ENCODE assay signal across 8 cellular contexts in the genomic region with DNA sequence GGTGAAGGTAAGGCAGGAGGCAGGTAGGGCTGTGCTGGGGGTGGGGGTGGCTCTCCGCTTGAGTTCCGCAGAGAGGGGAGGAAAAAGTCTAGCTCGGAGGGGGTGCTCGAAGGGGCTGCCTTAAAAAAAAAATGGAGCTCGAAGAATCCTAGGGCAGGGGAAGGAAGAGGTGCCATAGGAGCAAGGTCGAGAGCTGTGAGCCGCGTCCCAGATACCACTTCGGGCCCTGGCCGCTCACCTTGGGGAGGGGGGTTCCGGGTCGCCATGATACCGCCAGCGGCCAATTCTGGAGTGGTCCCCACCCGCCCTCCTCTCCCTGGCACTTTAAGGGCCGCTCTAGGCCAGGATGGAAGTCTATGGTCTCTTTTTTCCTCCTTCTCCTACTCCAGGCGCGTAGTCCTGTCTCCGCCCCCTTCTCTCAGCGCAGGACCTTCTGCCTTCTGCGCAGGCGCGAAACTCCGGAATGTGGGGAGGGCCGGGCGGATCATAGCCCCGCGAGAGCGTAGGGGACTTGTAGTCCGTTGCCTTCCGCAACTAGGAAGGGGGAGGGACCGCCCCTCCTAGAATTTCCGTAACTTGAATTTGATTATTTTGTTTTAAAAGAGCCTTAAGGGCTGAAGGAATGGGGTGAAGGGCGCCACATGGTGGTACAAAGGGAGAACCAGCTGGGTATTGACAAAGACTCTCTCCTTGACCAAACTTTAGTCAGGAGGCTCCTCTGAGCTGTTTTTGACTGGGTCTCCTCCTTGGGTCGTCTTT. TPM values are rescaled to one million over a fixed set of nuclear protein-coding genes. Genes with fewer than 3 reads are reported as not detected.
DNase-seq lines count a peak whose midpoint lies in the region; ATAC-seq, FAIRE-seq and TF ChIP-seq lines count a peak whose summit lies in the region.

A gene with protein sequence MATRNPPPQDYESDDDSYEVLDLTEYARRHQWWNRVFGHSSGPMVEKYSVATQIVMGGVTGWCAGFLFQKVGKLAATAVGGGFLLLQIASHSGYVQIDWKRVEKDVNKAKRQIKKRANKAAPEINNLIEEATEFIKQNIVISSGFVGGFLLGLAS (minus strand): TSS at position 293 of the 759 bp plus-strand sequence. CDS start 27 bp downstream, at position 266.

- TF ChIP-seq POLR2A in GM12892 (IDR thresholded peaks at IDR 0.05; ENCODE audit: low read depth, low read length) (peak; percentile 41; the same call in 1 of the 2 replicates), prostate gland (IDR thresholded peaks at IDR 0.05) (peak; percentile 61)

- H3K36me3 ChIP-seq in left ventricle myocardium inferior (peaks cover 5% of the 10 kb centered on the region), prostate gland (no peaks in the 10 kb centered on the region), urinary bladder (ENCODE audit: insufficient read depth) (no peaks in the 10 kb centered on the region)

- WGBS in prostate gland = under 1% methylated on average over 30 of the region's 35 CpGs
- under 1% methylated on average over 35 of the region's 35 CpGs for WGBS in urinary bladder

- peak; percentile 97 for FAIRE-seq in GM12892 (lab: Jason Lieb, UNC)

- intact Hi-C loops in left ventricle myocardium inferior (cut with micrococcal nuclease) (no loop called here), prostate gland (cut with DNase I) (no loop called here)

- peaks cover 15% of the 10 kb centered on the region for H3K4me1 Mint-ChIP-seq in T-helper 1 cell treated with Interleukin-12 subunit alpha and Interleukin-12 subunit beta and Interleukin-4 antibody, amounts not matched to agents 30 μg/mL and 1 μg/mL, for 36 hours (ENCODE audit: low read depth)

- DNase-seq in GM12892 (ENCODE audit: insufficient read length) = peak; percentile 65
- DNase-seq in NCI-H146 treated with DMSO at 0.1 percent for 48 hours (lab: John Stamatoyannopoulos, UW; ENCODE audit: unreplicated experiment) = peak; percentile 90
- peak; percentile 5 to 91 (median 77) for DNase-seq in amygdala (lab: John Stamatoyannopoulos, UW)
- DNase-seq in left ventricle myocardium inferior = peak; percentile 90
- DNase-seq in prostate gland (ENCODE audit: low spot score) = peak; percentile 80

- H3K27ac Mint-ChIP-seq in T-helper 1 cell treated with Interleukin-12 subunit alpha and Interleukin-12 subunit beta and Interleukin-4 antibody, amounts not matched to agents 30 μg/mL and 1 μg/mL, for 36 hours = peak within 1 kb of the TSS; percentile 94

- H3K27me3 ChIP-seq in left ventricle myocardium inferior (ENCODE audit: low read depth) = no peaks in the 10 kb centered on the region
- H3K27me3 ChIP-seq in prostate gland (replicated peaks; ENCODE audit: insufficient read depth) = no peaks in the 10 kb centered on the region

- H3K9me3 ChIP-seq in left ventricle myocardium inferior (replicated peaks) (no peaks in the 10 kb centered on the region), prostate gland (no peaks in the 10 kb centered on the region)

- peak within 1 kb of the TSS; percentile 75 for H3K4me3 ChIP-seq in left ventricle myocardium inferior
- peak within 1 kb of the TSS; percentile 44 to 45 for H3K4me3 ChIP-seq in prostate gland
- peak within 1 kb of the TSS; percentile 66 for H3K4me3 ChIP-seq in urinary bladder (ENCODE audit: low read depth, low read length)

- H3K27ac ChIP-seq in left ventricle myocardium inferior (replicated peaks) (peak within 1 kb of the TSS; percentile 84), prostate gland (peak within 1 kb of the TSS; percentile 70), urinary bladder (ENCODE audit: low read depth) (peak within 1 kb of the TSS; percentile 74)

- peaks cover 7% of the 10 kb centered on the region for H3K36me3 Mint-ChIP-seq in T-helper 1 cell treated with Interleukin-12 subunit alpha and Interleukin-12 subunit beta and Interleukin-4 antibody, amounts not matched to agents 30 μg/mL and 1 μg/mL, for 36 hours (ENCODE audit: low read depth)

- TF ChIP-seq CTCF in left ventricle myocardium inferior (IDR thresholded peaks at IDR 0.05; ENCODE audit: borderline replicate concordance) = peak; percentile 30
- peak in 2 of 4 experiments; percentile 13 to 29 for TF ChIP-seq CTCF in prostate gland (IDR thresholded peaks at IDR 0.05)

- peaks cover 19% of the 10 kb centered on the region for H3K4me1 ChIP-seq in left ventricle myocardium inferior
- H3K4me1 ChIP-seq in prostate gland (replicated peaks) = no peaks in the 10 kb centered on the region
- H3K4me1 ChIP-seq in urinary bladder (ENCODE audit: insufficient read depth) = no peaks in the 10 kb centered on the region

- peak; percentile 99 for ATAC-seq in HG02852 (IDR thresholded peaks at IDR 0.05; ENCODE audit: unreplicated experiment)

- H3K9me3 Mint-ChIP-seq in T-helper 1 cell treated with Interleukin-12 subunit alpha and Interleukin-12 subunit beta and Interleukin-4 antibody, amounts not matched to agents 30 μg/mL and 1 μg/mL, for 36 hours = no peaks in the 10 kb centered on the region

- peaks cover 3% of the 10 kb centered on the region for H3K27me3 Mint-ChIP-seq in T-helper 1 cell treated with Interleukin-12 subunit alpha and Interleukin-12 subunit beta and Interleukin-4 antibody, amounts not matched to agents 30 μg/mL and 1 μg/mL, for 36 hours (ENCODE audit: low read depth)

- peak within 1 kb of the TSS; percentile 91 for H3K4me3 Mint-ChIP-seq in T-helper 1 cell treated with Interleukin-12 subunit alpha and Interleukin-12 subunit beta and Interleukin-4 antibody, amounts not matched to agents 30 μg/mL and 1 μg/mL, for 36 hours

RNA-seq across cellular contexts. Expression of the gene that starts here (rescaled TPM):
- polyA plus RNA-seq in GM12892 (2012; ENCODE audit: missing spikeins) = 21.1 TPM
- total RNA-seq in left ventricle myocardium inferior (29.7 TPM), prostate gland (10 to 100 TPM; 12.0 to 12.2 TPM), urinary bladder (16.7 TPM)
- 15.1 TPM for polyA plus RNA-seq in urinary bladder

Comparison
In these comparisons a context has a peak if more than half of its experiments do, and no peak if none do; other contexts are left out.
1. Peak in every context shown above with its lines: DNase-seq, ATAC-seq, H3K4me3 ChIP-seq and H3K27ac ChIP-seq.